In genomic region chr2:218829868-218830451, GRCh38 we compare ENCODE assay signal across 16 cellular contexts. TPM values are rescaled to one million over a fixed set of nuclear protein-coding genes. Genes with fewer than 3 reads are reported as not detected.
DNase-seq lines count a peak whose midpoint lies in the region; ATAC-seq and TF ChIP-seq lines count a peak whose summit lies in the region.
"Had no signal": no experiment of that assay in that cellular context is flagged by ENCODE, and none has a peak within 500 bp of the region (broad histone marks: within the 10 kb centered on the region; RNA-seq: fewer than 3 reads in every experiment).

No MANE protein-coding gene starts in this region.

- H3K27ac ChIP-seq in lower lobe of right lung: no peak overlapping the region
- H3K27ac ChIP-seq: adrenal gland, esophagus squamous epithelium, PC-9 had no signal

- H3K4me1 ChIP-seq in lower lobe of right lung: no peaks in the 10 kb centered on the region
- H3K4me1 ChIP-seq: adrenal gland had no signal

- TF ChIP-seq CTCF in lower lobe of right lung (IDR thresholded peaks at IDR 0.05): no peak

- H3K9me3 Mint-ChIP-seq in activated naive CD8-positive, alpha-beta T cell treated with anti-CD3 and anti-CD28 coated beads, Interleukin-2, amount 50 U/mL, for 24 hours: no peaks in the 10 kb centered on the region
- H3K9me3 Mint-ChIP-seq: memory B cell had no signal

- no peaks in the 10 kb centered on the region for H3K36me3 Mint-ChIP-seq in activated naive CD8-positive, alpha-beta T cell treated with anti-CD3 and anti-CD28 coated beads, Interleukin-2, amount 50 U/mL, for 24 hours (ENCODE audit: low read depth)
- H3K36me3 Mint-ChIP-seq: memory B cell had no signal

- H3K27me3 ChIP-seq in MG63 (no peaks in the 10 kb centered on the region), lower lobe of right lung (ENCODE audit: low read depth) (peaks cover 4% of the 10 kb centered on the region)
- H3K27me3 ChIP-seq: adrenal gland had no signal

- no peak overlapping the region for H3K27ac Mint-ChIP-seq in activated naive CD8-positive, alpha-beta T cell treated with anti-CD3 and anti-CD28 coated beads, Interleukin-2, amount 50 U/mL, for 24 hours
- H3K27ac Mint-ChIP-seq: activated CD4-positive, alpha-beta T cell treated with anti-CD3 and anti-CD28 coated beads for 36 hours; memory B cell had no signal

- H3K4me3 ChIP-seq in MG63 (no peak overlapping the region), lower lobe of right lung (no peak overlapping the region)
- H3K4me3 ChIP-seq: adrenal gland, esophagus squamous epithelium, PC-9 had no signal

- H3K36me3 ChIP-seq in MG63: no peaks in the 10 kb centered on the region
- no peaks in the 10 kb centered on the region for H3K36me3 ChIP-seq in lower lobe of right lung
- H3K36me3 ChIP-seq: adrenal gland, esophagus squamous epithelium had no signal

- peaks cover 31% of the 10 kb centered on the region for H3K27me3 Mint-ChIP-seq in activated naive CD8-positive, alpha-beta T cell treated with anti-CD3 and anti-CD28 coated beads, Interleukin-2, amount 50 U/mL, for 24 hours

- no peaks in the 10 kb centered on the region for H3K9me3 ChIP-seq in MG63
- no peaks in the 10 kb centered on the region for H3K9me3 ChIP-seq in lower lobe of right lung
- H3K9me3 ChIP-seq: adrenal gland, esophagus squamous epithelium had no signal

- DNase-seq in MG63 (peak; percentile 58), NCI-H748 (lab: John Stamatoyannopoulos, UW; ENCODE audit: unreplicated experiment) (peak; percentile 92), lower lobe of right lung (peak; percentile 27), NCI-H2081 treated with DMSO at 0.1 percent for 48 hours (lab: John Stamatoyannopoulos, UW) (no peak)
- DNase-seq in activated naive CD8-positive, alpha-beta T cell treated with anti-CD3 and anti-CD28 coated beads, Interleukin-2, amount 50 U/mL, for 24 hours: no peak
- DNase-seq: activated CD4-positive, alpha-beta T cell treated with anti-CD3 and anti-CD28 coated beads for 36 hours; activated T-cell treated with anti-CD3 and anti-CD28 coated beads, Interleukin-2, amount 50 U/mL, for 1 hour; esophagus squamous epithelium; KG1; NCI-H1930; PC-9; T-helper 1 cell had no signal

- no peak overlapping the region for H3K4me3 Mint-ChIP-seq in activated naive CD8-positive, alpha-beta T cell treated with anti-CD3 and anti-CD28 coated beads, Interleukin-2, amount 50 U/mL, for 24 hours
- H3K4me3 Mint-ChIP-seq: activated CD4-positive, alpha-beta T cell treated with anti-CD3 and anti-CD28 coated beads for 36 hours; memory B cell had no signal

- intact Hi-C loops in lower lobe of right lung (cut with DNase I): no loop called here

- H3K4me1 Mint-ChIP-seq in activated naive CD8-positive, alpha-beta T cell treated with anti-CD3 and anti-CD28 coated beads, Interleukin-2, amount 50 U/mL, for 24 hours: no peaks in the 10 kb centered on the region
- H3K4me1 Mint-ChIP-seq: activated CD4-positive, alpha-beta T cell treated with anti-CD3 and anti-CD28 coated beads for 36 hours had no signal

- ATAC-seq in lower lobe of right lung (peak in 1 of 2 donors; percentile 7), HG02938 (IDR thresholded peaks at IDR 0.05; ENCODE audit: unreplicated experiment) (no peak)
- no peak for ATAC-seq in activated naive CD8-positive, alpha-beta T cell treated with anti-CD3 and anti-CD28 coated beads, Interleukin-2, amount 50 U/mL, for 24 hours
- ATAC-seq: activated CD4-positive, alpha-beta T cell treated with anti-CD3 and anti-CD28 coated beads for 36 hours had no signal

RNA-seq across cellular contexts. Expression of gene PRKAG3, which starts 1.6 kb away (rescaled TPM):
- total RNA-seq in MG63 (2014; rRNA removed; shearing (Covaris generic); ENCODE audit: low replicate concordance): not detected in 2 replicates
- total RNA-seq in lower lobe of right lung: not detected
- total RNA-seq: activated CD4-positive, alpha-beta T cell treated with anti-CD3 and anti-CD28 coated beads for 36 hours; esophagus squamous epithelium; PC-9; temporal lobe had no signal

RNA-seq across cellular contexts. Expression of gene WNT6, which starts 29.6 kb away (rescaled TPM):
- not detected in 2 replicates for total RNA-seq in MG63 (2014; rRNA removed; shearing (Covaris generic); ENCODE audit: low replicate concordance)
- total RNA-seq in lower lobe of right lung: 0.44 TPM
- total RNA-seq: temporal lobe had no signal

RNA-seq across cellular contexts. Expression of gene CYP27A1, which starts 48.0 kb away (rescaled TPM):
- 7.7 and 8.9 TPM in 2 replicates for total RNA-seq in MG63 (2014; rRNA removed; shearing (Covaris generic); ENCODE audit: low replicate concordance)
- total RNA-seq in lower lobe of right lung: 273 TPM

RNA-seq across cellular contexts. Expression of gene WNT10A, which starts 50.7 kb away (rescaled TPM):
- not detected in 2 replicates for total RNA-seq in MG63 (2014; rRNA removed; shearing (Covaris generic); ENCODE audit: low replicate concordance)
- 0.35 TPM for total RNA-seq in lower lobe of right lung
- total RNA-seq: temporal lobe had no signal

Comparison
In these comparisons a context has a peak if more than half of its experiments do, and no peak if none do; other contexts are left out.
1. DNase-seq: peak in MG63 (single experiment), NCI-H748 (single experiment) and lower lobe of right lung (single experiment); none in activated naive CD8-positive, alpha-beta T cell treated with anti-CD3 and anti-CD28 coated beads, Interleukin-2, amount 50 U/mL, for 24 hours (single experiment) and NCI-H2081 treated with DMSO at 0.1 percent for 48 hours (single experiment).
2. RNA of gene CYP27A1, which starts 48.0 kb away (total RNA-seq): 273 TPM in lower lobe of right lung (single experiment); 7.7 to 8.9 TPM in MG63; every median in the first group is over 10 times any median in the second.